Comparison of ENCODE assay signal across 8 cellular contexts in the genomic region with DNA sequence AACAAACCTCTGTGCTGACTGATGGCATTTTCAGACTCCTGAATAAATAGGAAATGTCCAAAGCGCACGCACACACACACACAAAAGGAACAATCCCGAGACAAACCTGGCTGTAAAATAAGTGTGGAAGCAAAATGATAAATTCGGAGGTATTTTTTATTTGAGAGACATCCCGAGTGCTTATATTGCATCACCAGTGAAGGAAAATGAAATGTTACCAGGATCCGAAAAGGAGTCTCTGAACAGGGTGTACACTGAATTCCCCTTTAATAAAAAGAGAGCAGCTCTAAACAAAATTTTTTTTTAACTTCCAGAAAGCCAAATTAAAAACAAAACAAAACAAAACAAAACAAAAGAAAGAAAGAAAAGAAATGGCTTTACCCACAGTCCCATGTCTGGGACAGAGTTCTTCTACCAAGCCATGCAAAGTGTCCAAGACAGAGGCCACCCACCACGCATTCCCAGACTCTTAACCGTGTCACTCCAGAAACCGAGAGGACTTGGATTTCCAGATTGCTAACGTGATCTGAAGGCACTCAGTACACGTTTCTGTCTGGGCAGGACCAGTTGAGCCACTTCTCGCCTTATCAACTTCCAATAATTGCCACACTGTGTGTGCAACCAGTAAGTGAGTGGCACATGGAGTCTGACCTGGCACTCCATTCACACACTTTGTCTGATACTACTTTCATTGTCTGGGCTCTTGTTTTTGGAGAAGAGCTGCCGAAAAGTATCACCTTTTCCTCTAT. TPM values are rescaled to one million over a fixed set of nuclear protein-coding genes. Genes with fewer than 3 reads are reported as not detected.
DNase-seq lines count a peak whose midpoint lies in the region; ATAC-seq and TF ChIP-seq lines count a peak whose summit lies in the region.

No MANE protein-coding gene starts in this region.

- no peak overlapping the region for H3K27ac Mint-ChIP-seq in CD4-positive, alpha-beta T cell
- no peak overlapping the region for H3K27ac Mint-ChIP-seq in stimulated activated memory B cell treated with anti-CD40 and anti-IgM and Interleukin-4, amounts not matched to agents 10 μg/mL and 1 μg/mL and 100 μg/mL, for 72 hours

- H3K27me3 ChIP-seq in CD4-positive, alpha-beta T cell (ENCODE audit: control insufficient read depth, insufficient read depth, low read length) = peaks cover 10% of the 10 kb centered on the region

- TF ChIP-seq CTCF in GM12875 (IDR thresholded peaks at IDR 0.05; ENCODE audit: borderline replicate concordance, insufficient read depth, low read depth, low read length) (no peak), fibroblast of the aortic adventitia (IDR thresholded peaks at IDR 0.05; ENCODE audit: insufficient read depth, low read length) (no peak)
- no peak for TF ChIP-seq CTCF in CD4-positive, alpha-beta T cell (IDR thresholded peaks at IDR 0.05)

- DNase-seq in SK-N-DZ (ENCODE audit: low spot score) (peak; percentile 16), fibroblast of the aortic adventitia (ENCODE audit: low read depth) (peak; percentile 42), nucleus accumbens (lab: John Stamatoyannopoulos, UW) (peak in 31 of 56 donors; percentile 1 to 54 (median 24)), germinal center (ENCODE audit: low spot score) (no peak)
- DNase-seq in CD4-positive, alpha-beta T cell = no peak

- intact Hi-C loops in CD4-positive, alpha-beta T cell (cut with DNase I, micrococcal nuclease) = no loop called here

- ATAC-seq in HG02852 (IDR thresholded peaks at IDR 0.05; ENCODE audit: unreplicated experiment) = peak; percentile 12
- ATAC-seq in CD4-positive, alpha-beta T cell (ENCODE audit: poor library complexity) = no peak
- no peak for ATAC-seq in stimulated activated memory B cell treated with anti-CD40 and anti-IgM and Interleukin-4, amounts not matched to agents 10 μg/mL and 1 μg/mL and 100 μg/mL, for 72 hours

- peak overlapping the region; percentile 59 for H3K4me3 ChIP-seq in GM12875 (ENCODE audit: low read depth, low read length)
- H3K4me3 ChIP-seq in fibroblast of the aortic adventitia (ENCODE audit: low read depth, low read length) = peak overlapping the region; percentile 85

- H3K4me1 Mint-ChIP-seq in CD4-positive, alpha-beta T cell (ENCODE audit: low read depth) = no peaks in the 10 kb centered on the region
- no peaks in the 10 kb centered on the region for H3K4me1 Mint-ChIP-seq in stimulated activated memory B cell treated with anti-CD40 and anti-IgM and Interleukin-4, amounts not matched to agents 10 μg/mL and 1 μg/mL and 100 μg/mL, for 72 hours

- no peak overlapping the region for H3K4me3 Mint-ChIP-seq in CD4-positive, alpha-beta T cell
- no peak overlapping the region for H3K4me3 Mint-ChIP-seq in stimulated activated memory B cell treated with anti-CD40 and anti-IgM and Interleukin-4, amounts not matched to agents 10 μg/mL and 1 μg/mL and 100 μg/mL, for 72 hours

- peaks cover 54% of the 10 kb centered on the region for H3K27me3 Mint-ChIP-seq in CD4-positive, alpha-beta T cell
- peaks cover 22% of the 10 kb centered on the region for H3K27me3 Mint-ChIP-seq in stimulated activated memory B cell treated with anti-CD40 and anti-IgM and Interleukin-4, amounts not matched to agents 10 μg/mL and 1 μg/mL and 100 μg/mL, for 72 hours

- no peaks in the 10 kb centered on the region for H3K9me3 ChIP-seq in CD4-positive, alpha-beta T cell (ENCODE audit: control insufficient read depth, low read length)

- CTCF ChIA-PET in CD4-positive, alpha-beta T cell (lab: Charles Lee) = no interaction called here

- no peak overlapping the region for H3K27ac ChIP-seq in CD4-positive, alpha-beta T cell (ENCODE audit: low read depth, low read length)

- POLR2A ChIA-PET in CD4-positive, alpha-beta T cell (lab: Charles Lee) = no interaction called here

- peaks cover 4% of the 10 kb centered on the region for H3K9me3 Mint-ChIP-seq in CD4-positive, alpha-beta T cell
- peaks cover 3% of the 10 kb centered on the region for H3K9me3 Mint-ChIP-seq in stimulated activated memory B cell treated with anti-CD40 and anti-IgM and Interleukin-4, amounts not matched to agents 10 μg/mL and 1 μg/mL and 100 μg/mL, for 72 hours

- H3K36me3 Mint-ChIP-seq in CD4-positive, alpha-beta T cell (ENCODE audit: low read depth) = no peaks in the 10 kb centered on the region
- H3K36me3 Mint-ChIP-seq in stimulated activated memory B cell treated with anti-CD40 and anti-IgM and Interleukin-4, amounts not matched to agents 10 μg/mL and 1 μg/mL and 100 μg/mL, for 72 hours = no peaks in the 10 kb centered on the region

RNA-seq across cellular contexts. Expression of gene ME1, which starts 0.8 kb away (rescaled TPM):
- 0.49 and 1.6 TPM in 2 replicates for polyA plus RNA-seq in SK-N-DZ (2014; cell fraction: cytosol; rRNA removed)
- polyA plus RNA-seq in SK-N-DZ (2014; cell fraction: nucleus; rRNA removed) = 0.91 and 1.5 TPM in 2 replicates
- 17.0 and 21.7 TPM in 2 replicates for total RNA-seq in fibroblast of the aortic adventitia (ENCODE audit: low replicate concordance)
- not detected for total RNA-seq in CD4-positive, alpha-beta T cell

Comparison
In these comparisons a context has a peak if more than half of its experiments do, and no peak if none do; other contexts are left out.
1. DNase-seq: peak in SK-N-DZ (single experiment), fibroblast of the aortic adventitia (single experiment) and nucleus accumbens (31 of 56); none in CD4-positive, alpha-beta T cell (0 of 10) and germinal center (single experiment).
2. RNA of gene ME1, which starts 0.8 kb away (total RNA-seq): 17.0 to 21.7 TPM in fibroblast of the aortic adventitia; not detected in CD4-positive, alpha-beta T cell; every median in the first group is over 10 times any median in the second.